15 cellular contexts compared by ENCODE assay signal in the genomic region with DNA sequence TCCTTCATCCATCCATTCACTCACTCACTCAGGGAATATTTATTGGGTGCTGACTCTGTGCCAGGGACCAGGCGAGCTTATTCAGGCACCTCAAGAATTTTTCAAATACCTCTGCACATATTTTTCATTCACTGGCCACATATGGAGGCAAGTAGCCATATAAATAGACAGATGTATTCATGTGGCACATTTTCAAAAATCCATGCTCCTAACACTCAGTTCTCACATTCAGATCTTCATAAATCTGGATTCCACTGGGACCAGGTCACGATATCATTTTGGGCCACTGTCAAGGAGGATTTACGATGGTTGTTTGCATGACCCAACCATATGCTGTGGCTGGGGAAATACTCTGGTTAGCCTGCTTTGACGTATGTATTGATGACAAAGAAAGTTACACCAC.
A peak's percentile ranks its signal among the peaks of the same experiment; 100 is the strongest.
DNase-seq lines count a peak whose midpoint lies in the region; ATAC-seq and TF ChIP-seq lines count a peak whose summit lies in the region.
"Had no signal": no experiment of that assay in that cellular context is flagged by ENCODE, and none has a peak within 500 bp of the region (broad histone marks: within the 10 kb centered on the region; RNA-seq: fewer than 3 reads in every experiment).

No MANE protein-coding gene starts in this region.

- H3K27ac ChIP-seq in breast epithelium (no peak overlapping the region), gastroesophageal sphincter (peak overlapping the region in 2 of 4 donors; percentile 32 to 51), prostate gland (no peak overlapping the region)
- H3K27ac ChIP-seq: transverse colon had no signal

- 25 to 53% methylated on average over 4 of the region's 4 CpGs for WGBS in gastroesophageal sphincter (ENCODE audit: low coverage in 1 of 2), 2 donors
- WGBS in prostate gland, result 51% methylated on average over 4 of the region's 4 CpGs

- TF ChIP-seq EP300 in gastroesophageal sphincter (IDR thresholded peaks at IDR 0.05), result no peak

- DNase-seq in MCF 10A (ENCODE audit: unreplicated experiment) (peak; percentile 92), breast epithelium (ENCODE audit: low spot score in 2 of 2) (no peak), adipocyte (ENCODE audit: low read depth) (peak; percentile 90), NOMO-1 (lab: John Stamatoyannopoulos, UW; ENCODE audit: unreplicated experiment in 2 of 2) (no peak), prostate gland (ENCODE audit: low spot score) (no peak), GM13977 (ENCODE audit: low spot score) (no peak), SHP77 treated with DMSO at 0.1 percent for 48 hours (lab: John Stamatoyannopoulos, UW) (no peak)
- DNase-seq: 8988T, DND-41, T-helper 17 cell, transverse colon had no signal

- TF ChIP-seq CTCF in MCF 10A (IDR thresholded peaks at IDR 0.05; ENCODE audit: unreplicated experiment) (no peak), breast epithelium (IDR thresholded peaks at IDR 0.05) (no peak), gastroesophageal sphincter (IDR thresholded peaks at IDR 0.05) (no peak), prostate gland (IDR thresholded peaks at IDR 0.05) (no peak), GM13977 (IDR thresholded peaks at IDR 0.05; ENCODE audit: extremely low read depth, insufficient read depth, missing control alignments) (no peak)

- H3K9ac ChIP-seq in adipocyte (ENCODE audit: low read length), result no peak overlapping the region

- peak; percentile 37 for ATAC-seq in gastroesophageal sphincter
- ATAC-seq: K562, T-helper 17 cell had no signal

- no peak overlapping the region for H3K4me3 ChIP-seq in breast epithelium
- H3K4me3 ChIP-seq in adipocyte (ENCODE audit: low read length), result no peak overlapping the region
- H3K4me3 ChIP-seq in gastroesophageal sphincter, result no peak overlapping the region
- no peak overlapping the region for H3K4me3 ChIP-seq in prostate gland
- H3K4me3 ChIP-seq: K562, transverse colon had no signal

- peak overlapping the region; percentile 99 for H3K27ac Mint-ChIP-seq in MCF 10A (ENCODE audit: low read depth, unreplicated experiment)
- H3K27ac Mint-ChIP-seq: T-helper 17 cell had no signal

- no peaks in the 10 kb centered on the region for H3K9me3 Mint-ChIP-seq in MCF 10A (ENCODE audit: unreplicated experiment)

- peak overlapping the region; percentile 42 for H3K4me3 Mint-ChIP-seq in MCF 10A (ENCODE audit: unreplicated experiment)
- H3K4me3 Mint-ChIP-seq: central memory CD8-positive, alpha-beta T cell; neural crest cell; T-helper 17 cell had no signal

- no peaks in the 10 kb centered on the region for H3K36me3 ChIP-seq in breast epithelium
- no peaks in the 10 kb centered on the region for H3K36me3 ChIP-seq in adipocyte (ENCODE audit: control insufficient read depth, insufficient read depth, low read length, severe bottlenecking)
- no peaks in the 10 kb centered on the region for H3K36me3 ChIP-seq in gastroesophageal sphincter
- H3K36me3 ChIP-seq in prostate gland, result no peaks in the 10 kb centered on the region
- H3K36me3 ChIP-seq: transverse colon had no signal

- H3K9me3 ChIP-seq in breast epithelium (no peaks in the 10 kb centered on the region), adipocyte (ENCODE audit: control insufficient read depth, low read length) (peaks cover 8% of the 10 kb centered on the region), gastroesophageal sphincter (peaks cover 0 to 14% (median 0%) of the 10 kb centered on the region in 3 donors), prostate gland (no peaks in the 10 kb centered on the region)
- H3K9me3 ChIP-seq: transverse colon had no signal

- POLR2A ChIA-PET in MCF 10A (lab: Yijun Ruan, JAX), result interaction anchor here (0.6 to 2.0 kb wide), 7 partner anchors 9 to 280 kb away, joined by 3 to 7 read pairs (median 3); no protein-coding TSS in a partner anchor

- CTCF ChIA-PET in MCF 10A (lab: Yijun Ruan, JAX), result interaction anchor here (0.6 to 2.9 kb wide), 9 partner anchors 8 to 318 kb away, joined by 3 to 20 read pairs (median 4); a partner anchor contains a TSS

- intact Hi-C loops in MCF 10A (cut with micrococcal nuclease) (loop anchor here (1.0 to 10.0 kb wide), 7 partner anchors 9 to 742 kb away; no protein-coding TSS in a partner anchor), breast epithelium (cut with DNase I; ENCODE audit: low total_unique reads) (loop anchor here (5.0 kb wide), 2 partner anchors 698 to 1287 kb away; a partner anchor contains a TSS), prostate gland (cut with DNase I) (loop anchor here (10.0 kb wide), 2 partner anchors 215 to 745 kb away; no protein-coding TSS in a partner anchor)

- no peaks in the 10 kb centered on the region for H3K36me3 Mint-ChIP-seq in MCF 10A (ENCODE audit: insufficient read depth, unreplicated experiment)

- no peaks in the 10 kb centered on the region for H3K4me1 ChIP-seq in breast epithelium
- H3K4me1 ChIP-seq in adipocyte (ENCODE audit: control insufficient read depth, insufficient read depth, low read length), result peaks cover 7% of the 10 kb centered on the region
- peaks cover 0 to 23% (median 4%) of the 10 kb centered on the region in 3 donors for H3K4me1 ChIP-seq in gastroesophageal sphincter
- no peaks in the 10 kb centered on the region for H3K4me1 ChIP-seq in prostate gland (replicated peaks)

- no peaks in the 10 kb centered on the region for H3K27me3 ChIP-seq in breast epithelium
- H3K27me3 ChIP-seq in adipocyte (replicated peaks; ENCODE audit: control insufficient read depth, insufficient read depth, low read length), result no peaks in the 10 kb centered on the region
- H3K27me3 ChIP-seq in gastroesophageal sphincter, result no peaks in the 10 kb centered on the region
- H3K27me3 ChIP-seq in prostate gland (replicated peaks; ENCODE audit: insufficient read depth), result no peaks in the 10 kb centered on the region
- H3K27me3 ChIP-seq: transverse colon had no signal

- H3K27me3 Mint-ChIP-seq in MCF 10A (ENCODE audit: insufficient read depth, unreplicated experiment), result no peaks in the 10 kb centered on the region
- H3K27me3 Mint-ChIP-seq: central memory CD8-positive, alpha-beta T cell; T-helper 17 cell had no signal

- in situ Hi-C loops in GM13977 (cut with MboI; ENCODE audit: low pct_unique_long_range_greater_than_20kb, low sequenced_read_pairs, unreplicated experiment), result no loop called here

- H3K4me1 Mint-ChIP-seq in MCF 10A (ENCODE audit: insufficient read depth, unreplicated experiment), result peaks cover 47% of the 10 kb centered on the region
- H3K4me1 Mint-ChIP-seq: central memory CD8-positive, alpha-beta T cell; T-helper 17 cell had no signal

- TF ChIP-seq POLR2A in breast epithelium (IDR thresholded peaks at IDR 0.05) (no peak), gastroesophageal sphincter (IDR thresholded peaks at IDR 0.05) (no peak), prostate gland (IDR thresholded peaks at IDR 0.05) (no peak)

- BruUV-seq in MCF 10A (replicated peaks; lab: Mats Ljungman, UMichigan), result no TSS peak

Comparison
In these comparisons a context has a peak if more than half of its experiments do, and no peak if none do; other contexts are left out.
1. DNase-seq: peak in MCF 10A (single experiment) and adipocyte (single experiment); none in breast epithelium (0 of 2), NOMO-1 (0 of 2), prostate gland (single experiment), GM13977 (single experiment) and SHP77 treated with DMSO at 0.1 percent for 48 hours (single experiment).